Comparison of ENCODE assay signal across 8 cellular contexts in genomic region chr9:128723866-128724743, GRCh38. TPM values are rescaled to one million over a fixed set of nuclear protein-coding genes. Genes with fewer than 3 reads are reported as not detected.
DNase-seq lines count a peak whose midpoint lies in the region; ATAC-seq and TF ChIP-seq lines count a peak whose summit lies in the region.

Gene ZDHHC12, minus strand, starts transcription at chr9:128724127. Its CDS starts 34 bp downstream, at chr9:128724093.

- no peaks in the 10 kb centered on the region for H3K27me3 Mint-ChIP-seq in activated naive CD8-positive, alpha-beta T cell treated with anti-CD3 and anti-CD28 coated beads, Interleukin-2, amount 50 U/mL, for 24 hours

- WGBS in tibial nerve, 2 donors: 2 to 4% methylated on average over 34 to 64 of the region's 68 CpGs

- H3K9ac ChIP-seq in parathyroid adenoma: no peak within 1 kb of the TSS

- peak in 1 of 2 donors; percentile 34 for TF ChIP-seq EP300 in tibial nerve (IDR thresholded peaks at IDR 0.05)

- H3K79me2 ChIP-seq in parathyroid adenoma: no peaks in the 10 kb centered on the region

- H3K4me3 Mint-ChIP-seq in activated naive CD8-positive, alpha-beta T cell treated with anti-CD3 and anti-CD28 coated beads, Interleukin-2, amount 50 U/mL, for 24 hours: peak within 1 kb of the TSS; percentile 90

- DNase-seq in GM12865 (ENCODE audit: low read depth): peak; percentile 100
- peak; percentile 97 for DNase-seq in NCI-H1417 treated with DMSO at 0.1 percent for 48 hours (lab: John Stamatoyannopoulos, UW)
- DNase-seq in SW480 (ENCODE audit: low spot score): peak; percentile 98
- peak; percentile 99 for DNase-seq in activated naive CD8-positive, alpha-beta T cell treated with anti-CD3 and anti-CD28 coated beads, Interleukin-2, amount 50 U/mL, for 24 hours
- DNase-seq in cardiac muscle cell (ENCODE audit: low read depth in 1 of 2, low spot score in 1 of 2): peak; percentile 95 to 99
- DNase-seq in tibial nerve (ENCODE audit: low spot score in 2 of 2): peak; percentile 85 to 89

- no peaks in the 10 kb centered on the region for H3K9me3 Mint-ChIP-seq in activated naive CD8-positive, alpha-beta T cell treated with anti-CD3 and anti-CD28 coated beads, Interleukin-2, amount 50 U/mL, for 24 hours

- H3K27ac Mint-ChIP-seq in activated naive CD8-positive, alpha-beta T cell treated with anti-CD3 and anti-CD28 coated beads, Interleukin-2, amount 50 U/mL, for 24 hours: peak within 1 kb of the TSS; percentile 90

- no peak for TF ChIP-seq CTCF in GM12865 (IDR thresholded peaks at IDR 0.05; ENCODE audit: insufficient read depth, low read depth, low read length, missing control alignments)
- no peak for TF ChIP-seq CTCF in cardiac muscle cell (IDR thresholded peaks at IDR 0.05; ENCODE audit: low read depth, low read length)
- no peak for TF ChIP-seq CTCF in parathyroid adenoma (IDR thresholded peaks at IDR 0.05)
- peak in 2 of 5 experiments; percentile 10 to 15 for TF ChIP-seq CTCF in tibial nerve (IDR thresholded peaks at IDR 0.05)

- no peaks in the 10 kb centered on the region for H3K9me3 ChIP-seq in cardiac muscle cell (ENCODE audit: low read depth)
- no peaks in the 10 kb centered on the region for H3K9me3 ChIP-seq in parathyroid adenoma (ENCODE audit: control insufficient read depth, low read length)
- H3K9me3 ChIP-seq in tibial nerve: no peaks in the 10 kb centered on the region

- H3K4me1 ChIP-seq in cardiac muscle cell (ENCODE audit: low read depth) (no peaks in the 10 kb centered on the region), parathyroid adenoma (peaks cover 5% of the 10 kb centered on the region), tibial nerve (peaks cover 0 to 27% (median 13%) of the 10 kb centered on the region in 4 donors)

- H2AFZ ChIP-seq in parathyroid adenoma: peak within 1 kb of the TSS; percentile 72

- TF ChIP-seq POLR2A in tibial nerve (IDR thresholded peaks at IDR 0.05): peak in 1 of 2 donors; percentile 32

- H3K4me1 Mint-ChIP-seq in activated naive CD8-positive, alpha-beta T cell treated with anti-CD3 and anti-CD28 coated beads, Interleukin-2, amount 50 U/mL, for 24 hours: peaks cover 44% of the 10 kb centered on the region

- H3K27me3 ChIP-seq in cardiac muscle cell: no peaks in the 10 kb centered on the region
- H3K27me3 ChIP-seq in parathyroid adenoma (ENCODE audit: control insufficient read depth, insufficient read depth, low read length): no peaks in the 10 kb centered on the region
- no peaks in the 10 kb centered on the region for H3K27me3 ChIP-seq in tibial nerve

- H3K36me3 Mint-ChIP-seq in activated naive CD8-positive, alpha-beta T cell treated with anti-CD3 and anti-CD28 coated beads, Interleukin-2, amount 50 U/mL, for 24 hours (ENCODE audit: low read depth): no peaks in the 10 kb centered on the region

- peak; percentile 96 for ATAC-seq in HG02763 (IDR thresholded peaks at IDR 0.05; ENCODE audit: unreplicated experiment)
- peak; percentile 98 for ATAC-seq in activated naive CD8-positive, alpha-beta T cell treated with anti-CD3 and anti-CD28 coated beads, Interleukin-2, amount 50 U/mL, for 24 hours

- H3K4me2 ChIP-seq in parathyroid adenoma (ENCODE audit: low read length): peak within 1 kb of the TSS; percentile 96

- H3K27ac ChIP-seq in cardiac muscle cell (no peak within 1 kb of the TSS), parathyroid adenoma (peak within 1 kb of the TSS; percentile 56), tibial nerve (peak within 1 kb of the TSS; percentile 64 to 88 (median 86))

- H3K36me3 ChIP-seq in cardiac muscle cell: no peaks in the 10 kb centered on the region
- H3K36me3 ChIP-seq in parathyroid adenoma (ENCODE audit: control insufficient read depth, insufficient read depth, low read length): no peaks in the 10 kb centered on the region
- H3K36me3 ChIP-seq in tibial nerve: peaks cover 0 to 24% (median 0%) of the 10 kb centered on the region in 3 donors

- H3K4me3 ChIP-seq in GM12865 (ENCODE audit: low read depth, low read length) (peak within 1 kb of the TSS; percentile 76), cardiac muscle cell (peak within 1 kb of the TSS; percentile 42), parathyroid adenoma (ENCODE audit: low read depth, low read length) (peak within 1 kb of the TSS; percentile 83), tibial nerve (peak within 1 kb of the TSS; percentile 59 to 79 (median 64))

RNA-seq across cellular contexts. Expression of gene ZDHHC12, which starts in this region (rescaled TPM):
- 58.7 and 87.1 TPM in 2 replicates for total RNA-seq in cardiac muscle cell
- polyA plus RNA-seq in cardiac muscle cell: 47.4 and 68.3 TPM in 2 replicates
- total RNA-seq in tibial nerve: 10 to 100 TPM; 13.2 to 34.1 (median 25.3) TPM
